ENCODE assay signal across 25 cellular contexts in genomic region chr2:152546230-152546837, GRCh38.
A peak's percentile ranks its signal among the peaks of the same experiment; 100 is the strongest.
DNase-seq lines count a peak whose midpoint lies in the region; ATAC-seq, FAIRE-seq and TF ChIP-seq lines count a peak whose summit lies in the region.
"Had no signal": no experiment of that assay in that cellular context is flagged by ENCODE, and none has a peak within 500 bp of the region (broad histone marks: within the 10 kb centered on the region; RNA-seq: fewer than 3 reads in every experiment).

No MANE protein-coding gene starts in this region.

- DNase-seq in K562 (ENCODE audit: extremely low read depth in 1 of 4, low spot score in 3 of 4) (no peak), islet precursor cell (peak; percentile 53), trophoblast cell (peak; percentile 83 to 85), hippocampal formation (lab: John Stamatoyannopoulos, UW) (no peak), NCI-H1436 (lab: John Stamatoyannopoulos, UW) (no peak), spleen (no peak), BE2C (no peak)
- DNase-seq: activated B cell treated with CpG ODN at 0.5 μM for 24 hours; activated CD4-positive, alpha-beta T cell treated with anti-CD3 and anti-CD28 coated beads, Interleukin-2, amount 50 U/mL, for 4 hours; activated CD8-positive, alpha-beta memory T cell treated with anti-CD3 and anti-CD28 coated beads, Interleukin-2, amount 50 U/mL, for 4 hours; EL; GM23248; head of caudate nucleus; NCI-H1417 treated with DMSO at 0.1 percent for 48 hours; NCI-H2171; NCI-H526; stomach had no signal

- no peak overlapping the region for H4K91ac ChIP-seq in trophoblast cell (ENCODE audit: low read depth, low read length)

- 12% methylated on average over 8 of the region's 8 CpGs for WGBS in K562 (ENCODE audit: insufficient coverage, low coverage, missing lambda C conversion rate)
- no CpG with 5 or more reads among the region's 8 CpGs for WGBS in trophoblast cell (ENCODE audit: extremely low coverage, insufficient coverage, insufficient read length)
- WGBS in spleen, 5 donors: 69 to 88% (median 86%) methylated on average over 8 of the region's 8 CpGs

- no peaks in the 10 kb centered on the region for H3K9me1 ChIP-seq in K562 (ENCODE audit: control insufficient read depth, insufficient read depth, low read length)

- TF ChIP-seq CTCF in K562 (IDR thresholded peaks at IDR 0.05 in 2 of 3, conservative IDR thresholded peaks at IDR 0.05 in 1 of 3; ENCODE audit: insufficient read depth in 2 of 3, low read depth in 1 of 3, low read length in 3 of 3) (no peak), spleen (IDR thresholded peaks at IDR 0.05 in 8 of 11, conservative IDR thresholded peaks at IDR 0.05 in 3 of 11) (no peak), BE2C (IDR thresholded peaks at IDR 0.05; ENCODE audit: low read depth, low read length) (no peak)

- CTCF ChIA-PET in K562 (lab: Yijun Ruan, JAX; ENCODE audit: low intra/inter-chr PET ratio): no interaction called here

- no peak for TF ChIP-seq RAD21 in K562 (CRISPR knock-in tag; conservative IDR thresholded peaks at IDR 0.05 in 1 of 2, IDR thresholded peaks at IDR 0.05 in 1 of 2)

- intact Hi-C loops in K562 (cut with micrococcal nuclease) (no loop called here), spleen (cut with DNase I; ENCODE audit: low total_unique reads) (no loop called here)

- no peak for FAIRE-seq in K562 (lab: Jason Lieb, UNC)
- FAIRE-seq: A204.1, colon, endometrium had no signal

- peaks cover 0 to 8% (median 0%) of the 10 kb centered on the region in 11 experiments; a peak in 2 of 22 replicates for H4K20me1 ChIP-seq in BLaER1 treated with 17β-estradiol and CSF1 and Interleukin-3, amounts not matched to agents 10 nM and 100 nM
- no peaks in the 10 kb centered on the region for H4K20me1 ChIP-seq in K562 (replicated peaks; ENCODE audit: control insufficient read depth, insufficient read depth, low read length)

- no peak overlapping the region for H3K4me3 ChIP-seq in BLaER1 treated with 17β-estradiol and CSF1 and Interleukin-3, amounts not matched to agents 10 nM and 100 nM
- H3K4me3 ChIP-seq in K562 (no peak overlapping the region), trophoblast cell (ENCODE audit: low read depth, low read length) (no peak overlapping the region), spleen (no peak overlapping the region), BE2C (ENCODE audit: low read depth, low read length) (no peak overlapping the region)
- H3K4me3 ChIP-seq: body of pancreas, GM23248, SK-N-MC, stomach had no signal

- no peak overlapping the region for H3K18ac ChIP-seq in trophoblast cell (ENCODE audit: low read length)

- peak; percentile 50 for ATAC-seq in K562
- ATAC-seq: body of pancreas had no signal

- TF ChIP-seq EP300 in K562 (IDR thresholded peaks at IDR 0.05; ENCODE audit: low read length): no peak

- H3K23ac ChIP-seq in trophoblast cell (ENCODE audit: low read length): no peak overlapping the region

- H2AFZ ChIP-seq in K562 (ENCODE audit: low read depth, low read length): no peak overlapping the region
- H2AFZ ChIP-seq in trophoblast cell (ENCODE audit: insufficient read depth, low read length, poor library complexity): no peak overlapping the region
- H2AFZ ChIP-seq: GM23248 had no signal

- peaks cover 77 to 84% (median 83%) of the 10 kb centered on the region in 10 experiments for H3K4me1 ChIP-seq in BLaER1 treated with 17β-estradiol and CSF1 and Interleukin-3, amounts not matched to agents 10 nM and 100 nM
- H3K4me1 ChIP-seq in K562 (replicated peaks in 1 of 2; ENCODE audit: control insufficient read depth in 2 of 2, insufficient read depth in 2 of 2, low read length in 2 of 2) (no peaks in the 10 kb centered on the region), trophoblast cell (ENCODE audit: control insufficient read depth in 1 of 2, insufficient read depth in 2 of 2, low read length in 2 of 2) (peaks cover 2 to 6% of the 10 kb centered on the region in 2 experiments), spleen (peaks cover 0 to 15% (median 7%) of the 10 kb centered on the region in 6 donors), BE2C (no peaks in the 10 kb centered on the region)

- BruUV-seq in K562 (replicated peaks; lab: Mats Ljungman, UMichigan): no TSS peak

- H3K4me2 ChIP-seq in BLaER1 treated with 17β-estradiol and CSF1 and Interleukin-3, amounts not matched to agents 10 nM and 100 nM: peak overlapping the region; percentile 45 to 72 (median 64)
- H3K4me2 ChIP-seq in K562 (ENCODE audit: insufficient read depth, low read length): no peak overlapping the region
- no peak overlapping the region for H3K4me2 ChIP-seq in trophoblast cell (ENCODE audit: low read length)

- H2BK12ac ChIP-seq in trophoblast cell (ENCODE audit: low read length): no peak overlapping the region

- no peak overlapping the region for H4K12ac ChIP-seq in trophoblast cell (ENCODE audit: low read depth, low read length)

- no peak overlapping the region for H3K4ac ChIP-seq in trophoblast cell (ENCODE audit: low read depth, low read length)

- TF ChIP-seq POLR2A in K562 (conservative IDR thresholded peaks at IDR 0.05): no peak
- no peak for TF ChIP-seq POLR2A in spleen (IDR thresholded peaks at IDR 0.05)

- H4K8ac ChIP-seq in trophoblast cell (ENCODE audit: low read depth, low read length): no peak overlapping the region

- no peak overlapping the region for H2BK120ac ChIP-seq in trophoblast cell (ENCODE audit: insufficient read depth, low read length, poor library complexity)

- peaks cover 72 to 100% (median 94%) of the 10 kb centered on the region in 11 experiments for H3K36me3 ChIP-seq in BLaER1 treated with 17β-estradiol and CSF1 and Interleukin-3, amounts not matched to agents 10 nM and 100 nM
- H3K36me3 ChIP-seq in K562 (ENCODE audit: control insufficient read depth, insufficient read depth, low read length) (no peaks in the 10 kb centered on the region), trophoblast cell (ENCODE audit: control insufficient read depth in 1 of 2, insufficient read depth in 2 of 2, low read length in 2 of 2) (peaks cover 0 to 6% of the 10 kb centered on the region in 2 experiments), spleen (peaks cover 0 to 6% (median 0%) of the 10 kb centered on the region in 6 donors), BE2C (no peaks in the 10 kb centered on the region)
- H3K36me3 ChIP-seq: neutrophil had no signal

- H2BK5ac ChIP-seq in trophoblast cell (ENCODE audit: low read depth, low read length, poor library complexity): no peak overlapping the region

- H3K14ac ChIP-seq in trophoblast cell (ENCODE audit: low read length): no peak overlapping the region

- no peaks in the 10 kb centered on the region for H3K27me3 ChIP-seq in BLaER1 treated with 17β-estradiol and CSF1 and Interleukin-3, amounts not matched to agents 10 nM and 100 nM
- H3K27me3 ChIP-seq in K562 (ENCODE audit: control insufficient read depth in 2 of 2, insufficient read depth in 2 of 2, low read length in 2 of 2) (peaks cover 4 to 19% of the 10 kb centered on the region in 2 experiments; a peak in 4 of 5 replicates), trophoblast cell (ENCODE audit: insufficient read depth, low read length) (no peaks in the 10 kb centered on the region), spleen (replicated peaks in 1 of 7) (no peaks in the 10 kb centered on the region), BE2C (no peaks in the 10 kb centered on the region)
- H3K27me3 ChIP-seq: body of pancreas, neutrophil, stomach had no signal

- no peaks in the 10 kb centered on the region for H3K9me3 ChIP-seq in BLaER1 treated with 17β-estradiol and CSF1 and Interleukin-3, amounts not matched to agents 10 nM and 100 nM (replicated peaks in 1 of 11)
- H3K9me3 ChIP-seq in K562 (replicated peaks; ENCODE audit: control insufficient read depth, insufficient read depth, low read depth, low read length): no peaks in the 10 kb centered on the region
- no peaks in the 10 kb centered on the region for H3K9me3 ChIP-seq in trophoblast cell (ENCODE audit: insufficient read depth, low read depth, low read length)
- no peaks in the 10 kb centered on the region for H3K9me3 ChIP-seq in spleen
- H3K9me3 ChIP-seq in BE2C: no peaks in the 10 kb centered on the region
- H3K9me3 ChIP-seq: body of pancreas, neutrophil, stomach had no signal

- H3K79me2 ChIP-seq in K562 (ENCODE audit: control insufficient read depth, insufficient read depth, low read length) (no peaks in the 10 kb centered on the region), trophoblast cell (ENCODE audit: control insufficient read depth, insufficient read depth, low read length, poor library complexity) (no peaks in the 10 kb centered on the region)

- POLR2A ChIA-PET in K562 (lab: Yijun Ruan, JAX): interaction anchor here (0.7 kb wide), 1 partner anchor 10 kb away, joined by 5 read pairs; no protein-coding TSS in a partner anchor

- in situ Hi-C loops in K562 (cut with MboI): no loop called here

- H3K9ac ChIP-seq in BLaER1 treated with 17β-estradiol and CSF1 and Interleukin-3, amounts not matched to agents 10 nM and 100 nM: peak overlapping the region in 4 of 11 experiments; percentile 2 to 50 (median 28); a peak in 6 of 22 replicates
- H3K9ac ChIP-seq in K562 (ENCODE audit: insufficient read depth in 1 of 2, low read depth in 2 of 2, low read length in 2 of 2) (no peak overlapping the region), trophoblast cell (ENCODE audit: low read length) (no peak overlapping the region)
- H3K9ac ChIP-seq: GM23248 had no signal

- peak overlapping the region in 8 of 11 experiments; percentile 8 to 78 (median 62); a peak in 15 of 22 replicates for H3K27ac ChIP-seq in BLaER1 treated with 17β-estradiol and CSF1 and Interleukin-3, amounts not matched to agents 10 nM and 100 nM
- H3K27ac ChIP-seq in K562 (ENCODE audit: extremely low read depth, low read depth, low read length) (no peak overlapping the region), trophoblast cell (ENCODE audit: low read depth, low read length) (no peak overlapping the region), spleen (no peak overlapping the region)
- H3K27ac ChIP-seq: body of pancreas, GM23248, neutrophil, RWPE1, SK-N-MC had no signal

- H3K79me1 ChIP-seq in trophoblast cell (ENCODE audit: low read length): peaks cover 2% of the 10 kb centered on the region

- H2AK5ac ChIP-seq in trophoblast cell (ENCODE audit: low read length): no peak overlapping the region

TF ChIP-seq in K562, 482 proteins besides CTCF, POLR2A, EP300 and RAD21 (continues in another document):
- no peak for TF ChIP-seq BRCA1 (IDR thresholded peaks at IDR 0.05)
- TF ChIP-seq BRCA1 (CRISPR knock-in tag; IDR thresholded peaks at IDR 0.05): no peak

Comparison
In these comparisons a context has a peak if more than half of its experiments do, and no peak if none do; other contexts are left out.
1. H3K27ac ChIP-seq: peak in BLaER1 treated with 17β-estradiol and CSF1 and Interleukin-3, amounts not matched to agents 10 nM and 100 nM (8 of 11); none in K562 (single experiment), trophoblast cell (single experiment) and spleen (0 of 8).
2. H3K4me2 ChIP-seq: peak in BLaER1 treated with 17β-estradiol and CSF1 and Interleukin-3, amounts not matched to agents 10 nM and 100 nM (11 of 11); none in K562 (single experiment) and trophoblast cell (single experiment).
3. DNase-seq: peak in islet precursor cell (single experiment) and trophoblast cell (2 of 2); none in K562 (0 of 4), hippocampal formation (0 of 2), NCI-H1436 (single experiment), spleen (single experiment) and BE2C (single experiment).